Comparison of ENCODE assay signal across 27 cellular contexts in genomic region chr18:38368246-38368645, GRCh38.
DNase-seq lines count a peak whose midpoint lies in the region; ATAC-seq and TF ChIP-seq lines count a peak whose summit lies in the region.
"Had no signal": no experiment of that assay in that cellular context is flagged by ENCODE, and none has a peak within 500 bp of the region (broad histone marks: within the 10 kb centered on the region; RNA-seq: fewer than 3 reads in every experiment).

No MANE protein-coding gene starts in this region.

- H3K4me3 ChIP-seq in neural progenitor cell: no peak overlapping the region
- H3K4me3 ChIP-seq: GM12878 had no signal

- H3K27ac Mint-ChIP-seq in neural progenitor cell: no peak overlapping the region
- H3K27ac Mint-ChIP-seq: B cell; CD8-positive, alpha-beta T cell; IgD-negative memory B cell had no signal

- DNase-seq in DMS53 (lab: John Stamatoyannopoulos, UW): peak; percentile 32
- DNase-seq in DMS53 treated with DMSO at 0.1 percent for 48 hours (lab: John Stamatoyannopoulos, UW; ENCODE audit: unreplicated experiment): no peak
- DNase-seq in COLO668 (lab: John Stamatoyannopoulos, UW; ENCODE audit: unreplicated experiment): peak; percentile 30
- peak; percentile 68 for DNase-seq in NCI-H69 (lab: John Stamatoyannopoulos, UW)
- peak; percentile 74 to 91 for DNase-seq in foreskin keratinocyte
- no peak for DNase-seq in SHP77 treated with DMSO at 0.1 percent for 48 hours (lab: John Stamatoyannopoulos, UW)
- no peak for DNase-seq in NCI-H1105 (lab: John Stamatoyannopoulos, UW)
- DNase-seq in neural progenitor cell (ENCODE audit: low spot score): no peak
- DNase-seq: CD8-positive, alpha-beta T cell; DMS 273 treated with DMSO at 0.1 percent for 48 hours; GDM1; NCI-H1092 treated with DMSO at 0.1 percent for 48 hours; NCI-H1436 treated with DMSO at 0.1 percent for 48 hours; NCI-H1930; NCI-H2171; NCI-H226; NCI-H524; NCI-H774; SHP77 had no signal

- H3K9ac ChIP-seq in neural progenitor cell: no peak overlapping the region

- H3K4me2 ChIP-seq in neural progenitor cell: no peak overlapping the region

- no peaks in the 10 kb centered on the region for H4K20me1 ChIP-seq in neural progenitor cell (ENCODE audit: low read depth)

- no peaks in the 10 kb centered on the region for H3K27me3 Mint-ChIP-seq in neural progenitor cell (ENCODE audit: insufficient read depth, low read depth)
- H3K27me3 Mint-ChIP-seq: B cell, IgD-negative memory B cell had no signal

- no peaks in the 10 kb centered on the region for H3K36me3 ChIP-seq in neural progenitor cell

- H3K27me3 ChIP-seq in foreskin keratinocyte (no peaks in the 10 kb centered on the region), neural progenitor cell (no peaks in the 10 kb centered on the region)

- no peak overlapping the region for H3K4me3 Mint-ChIP-seq in neural progenitor cell
- H3K4me3 Mint-ChIP-seq: B cell; CD8-positive, alpha-beta T cell; IgD-negative memory B cell had no signal

- H3K27ac ChIP-seq in foreskin keratinocyte (no peak overlapping the region), neural progenitor cell (no peak overlapping the region)
- H3K27ac ChIP-seq: 22Rv1, C4-2B, HL-60, RWPE1 had no signal

- TF ChIP-seq CTCF in foreskin keratinocyte (conservative IDR thresholded peaks at IDR 0.05) (no peak), neural progenitor cell (IDR thresholded peaks at IDR 0.05) (no peak)

- H3K36me3 Mint-ChIP-seq in neural progenitor cell: no peaks in the 10 kb centered on the region
- H3K36me3 Mint-ChIP-seq: CD8-positive, alpha-beta T cell; IgD-negative memory B cell had no signal

- H3K79me2 ChIP-seq in neural progenitor cell (ENCODE audit: low read depth): no peaks in the 10 kb centered on the region

- H3F3A ChIP-seq in neural progenitor cell (ENCODE audit: low read depth): no peaks in the 10 kb centered on the region

- H3K9me3 Mint-ChIP-seq in neural progenitor cell: no peaks in the 10 kb centered on the region
- H3K9me3 Mint-ChIP-seq: CD8-positive, alpha-beta T cell had no signal

- no peaks in the 10 kb centered on the region for H3K4me1 Mint-ChIP-seq in neural progenitor cell
- H3K4me1 Mint-ChIP-seq: B cell, IgD-negative memory B cell had no signal

- no peaks in the 10 kb centered on the region for H3K9me3 ChIP-seq in neural progenitor cell (ENCODE audit: low read depth)

- H3K4me1 ChIP-seq in foreskin keratinocyte (peaks cover 3% of the 10 kb centered on the region), neural progenitor cell (peaks cover 12% of the 10 kb centered on the region)

- ATAC-seq in foreskin keratinocyte: peak; percentile 24
- ATAC-seq: CD8-positive, alpha-beta T cell; GM12878; HCT116 had no signal

- H2AFZ ChIP-seq in neural progenitor cell (replicated peaks): no peak overlapping the region

Comparison
In these comparisons a context has a peak if more than half of its experiments do, and no peak if none do; other contexts are left out.
1. DNase-seq: peak in DMS53 (single experiment), COLO668 (single experiment), NCI-H69 (single experiment) and foreskin keratinocyte (2 of 2); none in DMS53 treated with DMSO at 0.1 percent for 48 hours (single experiment), SHP77 treated with DMSO at 0.1 percent for 48 hours (single experiment), NCI-H1105 (single experiment) and neural progenitor cell (single experiment).